ENCODE assay signal across 9 cellular contexts in genomic region chr3:156664285-156665178, GRCh38. TPM values are rescaled to one million over a fixed set of nuclear protein-coding genes. Genes with fewer than 3 reads are reported as not detected.
DNase-seq lines count a peak whose midpoint lies in the region; ATAC-seq and TF ChIP-seq lines count a peak whose summit lies in the region.
"Had no signal": no experiment of that assay in that cellular context is flagged by ENCODE, and none has a peak within 500 bp of the region (broad histone marks: within the 10 kb centered on the region; RNA-seq: fewer than 3 reads in every experiment).

No MANE protein-coding gene starts in this region.

- POLR2A ChIA-PET in GM10248 (lab: Yijun Ruan, JAX) = interaction anchor here (1.2 kb wide), 1 partner anchor 10 kb away, joined by 4 read pairs; the partner anchor contains the start of gene TIPARP

- no peak for TF ChIP-seq CTCF in GM10248 (IDR thresholded peaks at IDR 0.05; ENCODE audit: control extremely low read depth, extremely low read depth, low read depth, missing control alignments)
- no peak for TF ChIP-seq CTCF in ascending aorta (IDR thresholded peaks at IDR 0.05)

- peak; percentile 44 for DNase-seq in GM10248 (ENCODE audit: extremely low spot score)
- DNase-seq in central memory CD8-positive, alpha-beta T cell (ENCODE audit: low spot score in 2 of 2) = no peak
- no peak for DNase-seq in C1 segment of cervical spinal cord (lab: John Stamatoyannopoulos, UW)
- no peak for DNase-seq in ascending aorta (ENCODE audit: low spot score in 2 of 2)
- no peak for DNase-seq in NCI-H2081 treated with DMSO at 0.1 percent for 48 hours (lab: John Stamatoyannopoulos, UW)
- DNase-seq in NCI-H187 treated with DMSO at 0.1 percent for 48 hours (lab: John Stamatoyannopoulos, UW) = no peak

- H3K9me3 Mint-ChIP-seq in central memory CD8-positive, alpha-beta T cell = no peaks in the 10 kb centered on the region

- intact Hi-C loops in ascending aorta (cut with DNase I) = no loop called here

- peaks cover 39% of the 10 kb centered on the region for H3K4me1 Mint-ChIP-seq in central memory CD8-positive, alpha-beta T cell

- H3K36me3 ChIP-seq in ascending aorta = no peaks in the 10 kb centered on the region

- no peak overlapping the region for H3K27ac ChIP-seq in ascending aorta

- peak overlapping the region; percentile 0 for H3K27ac Mint-ChIP-seq in central memory CD8-positive, alpha-beta T cell (ENCODE audit: low read depth)

- no peaks in the 10 kb centered on the region for H3K27me3 Mint-ChIP-seq in central memory CD8-positive, alpha-beta T cell
- H3K27me3 Mint-ChIP-seq: brain had no signal

- H3K27me3 ChIP-seq in ascending aorta = no peaks in the 10 kb centered on the region

- H3K9me3 ChIP-seq in ascending aorta = no peaks in the 10 kb centered on the region

- CTCF ChIA-PET in GM10248 (lab: Yijun Ruan, JAX) = interaction anchor here (0.8 to 3.2 kb wide), 7 partner anchors 9 to 473 kb away, joined by 3 to 24 read pairs (median 4); partner anchors contain the start of gene TIPARP

- H3K4me3 Mint-ChIP-seq in central memory CD8-positive, alpha-beta T cell = peak overlapping the region; percentile 27
- H3K4me3 Mint-ChIP-seq: brain had no signal

- H3K4me3 ChIP-seq in ascending aorta = no peak overlapping the region

- peak; percentile 72 for ATAC-seq in GM19463 (IDR thresholded peaks at IDR 0.05; ENCODE audit: unreplicated experiment)
- peak; percentile 72 for ATAC-seq in HG03196 (IDR thresholded peaks at IDR 0.05; ENCODE audit: unreplicated experiment)
- peak; percentile 52 for ATAC-seq in central memory CD8-positive, alpha-beta T cell (replicated peaks; ENCODE audit: extremely low read depth, poor library complexity, severe bottlenecking)

- peaks cover 0 to 2% of the 10 kb centered on the region in 2 donors for H3K4me1 ChIP-seq in ascending aorta

- no peaks in the 10 kb centered on the region for H3K36me3 Mint-ChIP-seq in central memory CD8-positive, alpha-beta T cell (ENCODE audit: insufficient read depth)
- H3K36me3 Mint-ChIP-seq: brain had no signal

RNA-seq across cellular contexts. Expression of gene TIPARP, which starts 9.9 kb away (rescaled TPM):
- total RNA-seq in ascending aorta = 7.2 TPM
